ENCODE assay signal across 15 cellular contexts in genomic region chr13:87941244-87941643, GRCh38.
DNase-seq lines count a peak whose midpoint lies in the region; ATAC-seq and TF ChIP-seq lines count a peak whose summit lies in the region.
"Had no signal": no experiment of that assay in that cellular context is flagged by ENCODE, and none has a peak within 500 bp of the region (broad histone marks: within the 10 kb centered on the region; RNA-seq: fewer than 3 reads in every experiment).

No MANE protein-coding gene starts in this region.

- 0 out of 2 replicates have a peak overlapping the region, but pooled peaks have one; percentile 42 for H2AFZ ChIP-seq in Karpas-422 (ENCODE audit: low read length)

- no peaks in the 10 kb centered on the region for H3K4me1 Mint-ChIP-seq in progenitor cell of endocrine pancreas (ENCODE audit: low read depth)
- H3K4me1 Mint-ChIP-seq: CD4-positive, CD25-positive, alpha-beta regulatory T cell had no signal

- H3K4me3 Mint-ChIP-seq in progenitor cell of endocrine pancreas (ENCODE audit: low read depth) = no peak overlapping the region
- H3K4me3 Mint-ChIP-seq: CD4-positive, CD25-positive, alpha-beta regulatory T cell had no signal

- H3K79me2 ChIP-seq in Karpas-422 (ENCODE audit: low read length) = no peaks in the 10 kb centered on the region

- H3K4me1 ChIP-seq in Karpas-422 (ENCODE audit: low read length) (peaks cover 8% of the 10 kb centered on the region; the same call in 1 of the 2 replicates), foreskin keratinocyte (peaks cover 16% of the 10 kb centered on the region)
- H3K4me1 ChIP-seq: BLaER1 treated with 17β-estradiol and CSF1 and Interleukin-3, amounts not matched to agents 10 nM and 100 nM; HAP-1 had no signal

- H3K27me3 ChIP-seq in Karpas-422 (ENCODE audit: low read length) (no peaks in the 10 kb centered on the region), foreskin keratinocyte (no peaks in the 10 kb centered on the region)
- H3K27me3 ChIP-seq: BLaER1 treated with 17β-estradiol and CSF1 and Interleukin-3, amounts not matched to agents 10 nM and 100 nM had no signal

- DNase-seq in ACHN = peak; percentile 24
- DNase-seq in Karpas-422 = no peak
- DNase-seq in foreskin keratinocyte = no peak
- peak; percentile 23 for DNase-seq in left kidney (ENCODE audit: low read depth, low spot score)
- no peak for DNase-seq in left colon
- no peak for DNase-seq in progenitor cell of endocrine pancreas (ENCODE audit: low spot score, unreplicated experiment)
- DNase-seq: 8988T; Calu3; CD4-positive, CD25-positive, alpha-beta regulatory T cell; DMS 273 treated with DMSO at 0.1 percent for 48 hours; GOT3 had no signal

- no peaks in the 10 kb centered on the region for H4K20me1 ChIP-seq in Karpas-422 (ENCODE audit: insufficient read depth, low read depth, low read length)
- H4K20me1 ChIP-seq: BLaER1 treated with 17β-estradiol and CSF1 and Interleukin-3, amounts not matched to agents 10 nM and 100 nM had no signal

- H3K36me3 ChIP-seq in Karpas-422 (ENCODE audit: insufficient read depth, low read length) = no peaks in the 10 kb centered on the region
- H3K36me3 ChIP-seq: BLaER1 treated with 17β-estradiol and CSF1 and Interleukin-3, amounts not matched to agents 10 nM and 100 nM; HAP-1 had no signal

- H3K9me3 Mint-ChIP-seq in progenitor cell of endocrine pancreas (ENCODE audit: low read depth) = no peaks in the 10 kb centered on the region

- H3K27me3 Mint-ChIP-seq in progenitor cell of endocrine pancreas = no peaks in the 10 kb centered on the region
- H3K27me3 Mint-ChIP-seq: CD4-positive, CD25-positive, alpha-beta regulatory T cell had no signal

- no peak overlapping the region for H3K4me2 ChIP-seq in Karpas-422 (ENCODE audit: low read depth, low read length, poor library complexity, severe bottlenecking)
- H3K4me2 ChIP-seq: BLaER1 treated with 17β-estradiol and CSF1 and Interleukin-3, amounts not matched to agents 10 nM and 100 nM had no signal

- peak; percentile 51 for ATAC-seq in foreskin keratinocyte
- no peak for ATAC-seq in HG03571 (IDR thresholded peaks at IDR 0.05; ENCODE audit: unreplicated experiment)
- ATAC-seq in left colon = no peak

- intact Hi-C loops in left colon (cut with DNase I, micrococcal nuclease) = no loop called here

- no peaks in the 10 kb centered on the region; the same call in 1 of the 2 replicates for H3K9me3 ChIP-seq in Karpas-422 (ENCODE audit: low read length)
- H3K9me3 ChIP-seq: BLaER1 treated with 17β-estradiol and CSF1 and Interleukin-3, amounts not matched to agents 10 nM and 100 nM; HAP-1 had no signal

- no peak overlapping the region for H3K27ac Mint-ChIP-seq in progenitor cell of endocrine pancreas
- H3K27ac Mint-ChIP-seq: CD4-positive, CD25-positive, alpha-beta regulatory T cell had no signal

- no peak overlapping the region for H3K4me3 ChIP-seq in Karpas-422 (ENCODE audit: low read length)
- H3K4me3 ChIP-seq: BLaER1 treated with 17β-estradiol and CSF1 and Interleukin-3, amounts not matched to agents 10 nM and 100 nM; HAP-1 had no signal

- no peaks in the 10 kb centered on the region for H3K36me3 Mint-ChIP-seq in progenitor cell of endocrine pancreas (ENCODE audit: insufficient read depth)
- H3K36me3 Mint-ChIP-seq: CD4-positive, CD25-positive, alpha-beta regulatory T cell had no signal

- H3K27ac ChIP-seq in Karpas-422 (ENCODE audit: low read length) (no peak overlapping the region), foreskin keratinocyte (no peak overlapping the region)
- H3K27ac ChIP-seq: BLaER1 treated with 17β-estradiol and CSF1 and Interleukin-3, amounts not matched to agents 10 nM and 100 nM; HL-60 had no signal

- H3K9ac ChIP-seq in Karpas-422 (ENCODE audit: low read length) = no peak overlapping the region
- H3K9ac ChIP-seq: BLaER1 treated with 17β-estradiol and CSF1 and Interleukin-3, amounts not matched to agents 10 nM and 100 nM had no signal

- no peak for TF ChIP-seq CTCF in foreskin keratinocyte (conservative IDR thresholded peaks at IDR 0.05)
- TF ChIP-seq CTCF in progenitor cell of endocrine pancreas (IDR thresholded peaks at IDR 0.05; ENCODE audit: unreplicated experiment) = no peak

- H3K9me2 ChIP-seq in Karpas-422 (replicated peaks; ENCODE audit: insufficient read depth, low read length) = no peaks in the 10 kb centered on the region

- in situ Hi-C loops in ACHN (cut with HindIII; ENCODE audit: low pct_ligation_motif_present, low pct_unique_long_range_greater_than_20kb, low sequenced_read_pairs) = no loop called here

Comparison
In these comparisons a context has a peak if more than half of its experiments do, and no peak if none do; other contexts are left out.
1. DNase-seq: peak in ACHN (single experiment) and left kidney (single experiment); none in Karpas-422 (single experiment), foreskin keratinocyte (0 of 2), left colon (0 of 2) and progenitor cell of endocrine pancreas (single experiment).